Comparison of ENCODE assay signal across 13 cellular contexts in the genomic region with DNA sequence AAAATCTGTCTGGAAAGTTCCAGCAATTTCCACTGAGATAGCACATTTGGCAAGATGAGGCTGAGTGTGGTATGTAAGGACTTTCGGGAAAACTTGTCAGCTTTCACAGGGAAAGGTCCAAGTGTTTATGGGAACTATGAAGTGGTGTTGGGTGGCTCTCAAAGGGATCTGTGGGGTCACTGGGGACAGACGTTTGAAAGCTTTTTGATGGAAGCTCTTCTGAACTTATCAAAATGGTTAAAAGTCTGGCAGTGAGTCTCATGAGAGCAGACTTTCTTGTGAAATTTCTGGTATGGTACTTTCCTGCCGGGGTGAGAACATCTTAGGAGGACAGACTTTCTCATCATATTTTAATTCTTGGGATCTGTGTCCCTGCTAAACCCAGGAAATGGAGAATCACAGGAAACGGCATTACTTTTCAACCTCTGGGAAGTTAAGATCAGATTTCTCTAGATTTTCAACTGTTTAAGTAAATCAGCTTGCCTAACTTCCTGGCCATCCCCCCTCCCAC.
DNase-seq lines count a peak whose midpoint lies in the region; ATAC-seq and TF ChIP-seq lines count a peak whose summit lies in the region.
"Had no signal": no experiment of that assay in that cellular context is flagged by ENCODE, and none has a peak within 500 bp of the region (broad histone marks: within the 10 kb centered on the region; RNA-seq: fewer than 3 reads in every experiment).

No MANE protein-coding gene starts in this region.

- no TSS peak for BruUV-seq in MCF 10A (replicated peaks; lab: Mats Ljungman, UMichigan)

- TF ChIP-seq CTCF in MCF 10A (IDR thresholded peaks at IDR 0.05; ENCODE audit: unreplicated experiment) (no peak), breast epithelium (IDR thresholded peaks at IDR 0.05) (no peak), psoas muscle (IDR thresholded peaks at IDR 0.05) (no peak), vagina (IDR thresholded peaks at IDR 0.05) (no peak)

- no peaks in the 10 kb centered on the region for H3K36me3 Mint-ChIP-seq in MCF 10A (ENCODE audit: insufficient read depth, unreplicated experiment)
- no peaks in the 10 kb centered on the region for H3K36me3 Mint-ChIP-seq in T-helper 2 cell treated with Interferon-gamma antibody and Interleukin-4, amounts not matched to agents 5 μg/mL and 100 μg/mL, for 36 hours (ENCODE audit: low read depth)
- H3K36me3 Mint-ChIP-seq: stimulated activated memory B cell treated with anti-CD40 and anti-IgM and Interleukin-4, amounts not matched to agents 10 μg/mL and 1 μg/mL and 100 μg/mL, for 72 hours; T-cell had no signal

- POLR2A ChIA-PET in MCF 10A (lab: Yijun Ruan, JAX), result no interaction called here

- no peaks in the 10 kb centered on the region for H3K27me3 ChIP-seq in breast epithelium
- no peaks in the 10 kb centered on the region for H3K27me3 ChIP-seq in right cardiac atrium (ENCODE audit: control insufficient read depth, insufficient read depth)
- peaks cover 0 to 5% (median 0%) of the 10 kb centered on the region in 3 donors for H3K27me3 ChIP-seq in psoas muscle (ENCODE audit: insufficient read depth in 3 of 3, low read length in 2 of 3)
- no peaks in the 10 kb centered on the region for H3K27me3 ChIP-seq in vagina

- intact Hi-C loops in MCF 10A (cut with micrococcal nuclease) (no loop called here), breast epithelium (cut with DNase I; ENCODE audit: low total_unique reads) (no loop called here), right cardiac atrium (cut with DNase I) (loop anchor here in 1 of 4 donors (10.0 kb wide), 1 partner anchor 61 kb away; no protein-coding TSS in a partner anchor), psoas muscle (cut with DNase I) (no loop called here), vagina (cut with DNase I) (no loop called here)

- ATAC-seq in right cardiac atrium, result peak; percentile 89 to 90
- peak in 3 of 4 donors; percentile 23 to 67 (median 33) for ATAC-seq in psoas muscle
- ATAC-seq in HG02938 (IDR thresholded peaks at IDR 0.05; ENCODE audit: unreplicated experiment), result no peak
- no peak for ATAC-seq in HG03460 (IDR thresholded peaks at IDR 0.05; ENCODE audit: unreplicated experiment)
- ATAC-seq: stimulated activated memory B cell treated with anti-CD40 and anti-IgM and Interleukin-4, amounts not matched to agents 10 μg/mL and 1 μg/mL and 100 μg/mL, for 72 hours; T-cell had no signal

- no peak for DNase-seq in MCF 10A (ENCODE audit: unreplicated experiment)
- no peak for DNase-seq in breast epithelium (ENCODE audit: low spot score in 2 of 2)
- DNase-seq in right cardiac atrium, result peak; percentile 29 to 57 (median 46)
- DNase-seq in psoas muscle, result no peak
- no peak for DNase-seq in vagina (ENCODE audit: extremely low spot score in 2 of 2)
- no peak for DNase-seq in T-helper 2 cell treated with Interferon-gamma antibody and Interleukin-4, amounts not matched to agents 5 μg/mL and 100 μg/mL, for 36 hours (ENCODE audit: low spot score)
- DNase-seq: 8988T; activated CD4-positive, alpha-beta T cell treated with anti-CD3 and anti-CD28 coated beads for 4 hours; NCI-H187 treated with DMSO at 0.1 percent for 48 hours; T-cell had no signal

- CTCF ChIA-PET in MCF 10A (lab: Yijun Ruan, JAX), result interaction anchor here (0.6 kb wide), 1 partner anchor 1660 kb away, joined by 4 read pairs; no protein-coding TSS in a partner anchor

- H3K36me3 ChIP-seq in breast epithelium (no peaks in the 10 kb centered on the region), psoas muscle (ENCODE audit: insufficient read depth in 1 of 2, low read depth in 1 of 2) (no peaks in the 10 kb centered on the region), vagina (no peaks in the 10 kb centered on the region)

- H3K4me3 ChIP-seq in breast epithelium (peak overlapping the region in 1 of 3 donors; percentile 15), right cardiac atrium (ENCODE audit: low read length) (no peak overlapping the region), psoas muscle (no peak overlapping the region), vagina (no peak overlapping the region)

- H3K9me3 ChIP-seq in breast epithelium, result no peaks in the 10 kb centered on the region
- H3K9me3 ChIP-seq in right cardiac atrium (ENCODE audit: control insufficient read depth, low read length), result no peaks in the 10 kb centered on the region
- H3K9me3 ChIP-seq in psoas muscle, result no peaks in the 10 kb centered on the region
- no peaks in the 10 kb centered on the region for H3K9me3 ChIP-seq in vagina

- H3K27ac ChIP-seq in breast epithelium, result peak overlapping the region in 1 of 2 donors; percentile 80
- peak overlapping the region; percentile 78 for H3K27ac ChIP-seq in right cardiac atrium (ENCODE audit: low read length)
- peak overlapping the region; percentile 68 for H3K27ac ChIP-seq in psoas muscle
- H3K27ac ChIP-seq in vagina, result peak overlapping the region; percentile 70

- no peaks in the 10 kb centered on the region for H3K27me3 Mint-ChIP-seq in MCF 10A (ENCODE audit: insufficient read depth, unreplicated experiment)
- no peaks in the 10 kb centered on the region for H3K27me3 Mint-ChIP-seq in T-helper 2 cell treated with Interferon-gamma antibody and Interleukin-4, amounts not matched to agents 5 μg/mL and 100 μg/mL, for 36 hours (ENCODE audit: low read depth)
- H3K27me3 Mint-ChIP-seq: stimulated activated memory B cell treated with anti-CD40 and anti-IgM and Interleukin-4, amounts not matched to agents 10 μg/mL and 1 μg/mL and 100 μg/mL, for 72 hours; T-cell had no signal

- H3K4me1 ChIP-seq in breast epithelium (no peaks in the 10 kb centered on the region), right cardiac atrium (ENCODE audit: control insufficient read depth, insufficient read depth, low read length) (no peaks in the 10 kb centered on the region), psoas muscle (no peaks in the 10 kb centered on the region), vagina (peaks cover 27% of the 10 kb centered on the region)

- WGBS in right cardiac atrium, result 35% methylated on average over 4 of the region's 4 CpGs
- 14 to 22% (median 16%) methylated on average over 4 of the region's 4 CpGs for WGBS in psoas muscle, 3 donors

- H3K9me3 Mint-ChIP-seq in MCF 10A (ENCODE audit: unreplicated experiment), result peaks cover 17% of the 10 kb centered on the region
- H3K9me3 Mint-ChIP-seq in T-helper 2 cell treated with Interferon-gamma antibody and Interleukin-4, amounts not matched to agents 5 μg/mL and 100 μg/mL, for 36 hours, result no peaks in the 10 kb centered on the region

- H3K4me1 Mint-ChIP-seq in MCF 10A (ENCODE audit: insufficient read depth, unreplicated experiment), result peaks cover 33% of the 10 kb centered on the region
- H3K4me1 Mint-ChIP-seq in T-helper 2 cell treated with Interferon-gamma antibody and Interleukin-4, amounts not matched to agents 5 μg/mL and 100 μg/mL, for 36 hours (ENCODE audit: low read depth), result no peaks in the 10 kb centered on the region
- H3K4me1 Mint-ChIP-seq: stimulated activated memory B cell treated with anti-CD40 and anti-IgM and Interleukin-4, amounts not matched to agents 10 μg/mL and 1 μg/mL and 100 μg/mL, for 72 hours; T-cell had no signal

- no peak for TF ChIP-seq POLR2A in breast epithelium (IDR thresholded peaks at IDR 0.05)
- no peak for TF ChIP-seq POLR2A in vagina (IDR thresholded peaks at IDR 0.05)

- no peak overlapping the region for H3K4me3 Mint-ChIP-seq in MCF 10A (ENCODE audit: unreplicated experiment)
- H3K4me3 Mint-ChIP-seq in T-helper 2 cell treated with Interferon-gamma antibody and Interleukin-4, amounts not matched to agents 5 μg/mL and 100 μg/mL, for 36 hours, result no peak overlapping the region
- H3K4me3 Mint-ChIP-seq: stimulated activated memory B cell treated with anti-CD40 and anti-IgM and Interleukin-4, amounts not matched to agents 10 μg/mL and 1 μg/mL and 100 μg/mL, for 72 hours; T-cell had no signal

- H3K27ac Mint-ChIP-seq in MCF 10A (ENCODE audit: low read depth, unreplicated experiment), result peak overlapping the region; percentile 65
- no peak overlapping the region for H3K27ac Mint-ChIP-seq in T-helper 2 cell treated with Interferon-gamma antibody and Interleukin-4, amounts not matched to agents 5 μg/mL and 100 μg/mL, for 36 hours
- H3K27ac Mint-ChIP-seq: stimulated activated memory B cell treated with anti-CD40 and anti-IgM and Interleukin-4, amounts not matched to agents 10 μg/mL and 1 μg/mL and 100 μg/mL, for 72 hours; T-cell had no signal

Comparison
In these comparisons a context has a peak if more than half of its experiments do, and no peak if none do; other contexts are left out.
1. DNase-seq: peak in right cardiac atrium (3 of 3); none in MCF 10A (single experiment), breast epithelium (0 of 2), psoas muscle (0 of 2), vagina (0 of 2) and T-helper 2 cell treated with Interferon-gamma antibody and Interleukin-4, amounts not matched to agents 5 μg/mL and 100 μg/mL, for 36 hours (single experiment).
2. ATAC-seq: peak in right cardiac atrium (2 of 2) and psoas muscle (3 of 4); none in HG02938 (single experiment) and HG03460 (single experiment).